Comparison of ENCODE assay signal across 13 cellular contexts in the genomic region with DNA sequence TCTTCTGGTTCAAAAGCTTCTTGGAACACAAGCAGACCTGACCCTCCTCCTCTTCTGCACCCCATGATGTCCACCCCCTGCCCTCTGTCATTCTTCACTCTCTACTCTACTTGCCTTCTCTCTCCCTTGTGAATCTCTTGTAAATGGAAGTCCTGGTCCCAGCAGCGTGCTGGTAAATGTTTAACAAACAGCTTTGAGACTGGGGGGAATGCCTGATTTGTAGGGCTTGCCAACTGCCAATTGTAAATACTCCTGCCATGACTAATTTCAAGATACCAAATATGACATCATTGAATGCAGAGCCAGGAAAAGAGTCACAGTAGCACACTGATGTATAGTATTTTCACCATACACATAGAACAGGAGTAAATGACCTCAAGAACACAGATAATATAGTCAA. TPM values are rescaled to one million over a fixed set of nuclear protein-coding genes. Genes with fewer than 3 reads are reported as not detected.
DNase-seq lines count a peak whose midpoint lies in the region; FAIRE-seq and TF ChIP-seq lines count a peak whose summit lies in the region.
"Had no signal": no experiment of that assay in that cellular context is flagged by ENCODE, and none has a peak within 500 bp of the region (broad histone marks: within the 10 kb centered on the region; RNA-seq: fewer than 3 reads in every experiment).

No MANE protein-coding gene starts in this region.

- DNase-seq in Caco-2 (peak in 1 of 2 experiments; percentile 17), amniotic epithelial cell (ENCODE audit: low read depth) (peak; percentile 18), kidney tubule cell (ENCODE audit: low spot score) (peak; percentile 96), left ventricle myocardium inferior (no peak), DMS79 (lab: John Stamatoyannopoulos, UW) (no peak), amygdala (lab: John Stamatoyannopoulos, UW) (no peak), kidney (no peak)
- DNase-seq: CD4-positive, alpha-beta T cell; NCI-H1092; OCI-M1 had no signal

- no peaks in the 10 kb centered on the region for H3K9me3 Mint-ChIP-seq in Caco-2 (ENCODE audit: unreplicated experiment)
- H3K9me3 Mint-ChIP-seq: CD4-positive, alpha-beta T cell had no signal

- TF ChIP-seq CTCF in Caco-2 (IDR thresholded peaks at IDR 0.05; ENCODE audit: insufficient read depth in 1 of 2, low read depth in 1 of 2, low read length in 1 of 2, severe bottlenecking in 1 of 2, unreplicated experiment in 1 of 2) (no peak), HEK293 (tag by site-specific recombination; IDR thresholded peaks at IDR 0.05) (no peak), left ventricle myocardium inferior (IDR thresholded peaks at IDR 0.05; ENCODE audit: borderline replicate concordance) (no peak), kidney (IDR thresholded peaks at IDR 0.05; ENCODE audit: borderline replicate concordance, extremely low read depth, insufficient read depth) (no peak)

- H3K27ac Mint-ChIP-seq in Caco-2 (ENCODE audit: unreplicated experiment): no peak overlapping the region
- H3K27ac Mint-ChIP-seq: CD4-positive, alpha-beta T cell had no signal

- no peaks in the 10 kb centered on the region for H3K27me3 Mint-ChIP-seq in Caco-2 (ENCODE audit: insufficient read depth, unreplicated experiment)

- no peak overlapping the region for H3K27ac ChIP-seq in HEK293 (ENCODE audit: extremely low read depth, low read depth, low read length)
- no peak overlapping the region for H3K27ac ChIP-seq in left ventricle myocardium inferior (replicated peaks)
- H3K27ac ChIP-seq in kidney (ENCODE audit: low read depth in 2 of 2, low read length in 2 of 2): no peak overlapping the region
- H3K27ac ChIP-seq: suprapubic skin, VCaP had no signal

- peaks cover 7% of the 10 kb centered on the region for H3K4me1 Mint-ChIP-seq in Caco-2 (ENCODE audit: low read depth, unreplicated experiment)

- H3K36me3 ChIP-seq in Caco-2 (ENCODE audit: control insufficient read depth, insufficient read depth, low read length): no peaks in the 10 kb centered on the region
- H3K36me3 ChIP-seq in HEK293 (ENCODE audit: control insufficient read depth in 2 of 2, insufficient read depth in 1 of 2, low read length in 2 of 2): no peaks in the 10 kb centered on the region
- no peaks in the 10 kb centered on the region for H3K36me3 ChIP-seq in left ventricle myocardium inferior
- no peaks in the 10 kb centered on the region for H3K36me3 ChIP-seq in kidney (ENCODE audit: control insufficient read depth in 1 of 2, insufficient read depth in 2 of 2, low read length in 2 of 2)
- H3K36me3 ChIP-seq: suprapubic skin had no signal

- H3K27me3 ChIP-seq in Caco-2 (replicated peaks; ENCODE audit: control insufficient read depth, insufficient read depth, low read length) (no peaks in the 10 kb centered on the region), left ventricle myocardium inferior (ENCODE audit: low read depth) (peaks cover 98% of the 10 kb centered on the region)

- H3K4me3 Mint-ChIP-seq in Caco-2 (ENCODE audit: unreplicated experiment): peak overlapping the region; percentile 3
- H3K4me3 Mint-ChIP-seq: CD4-positive, alpha-beta T cell had no signal

- intact Hi-C loops in Caco-2 (cut with micrococcal nuclease; ENCODE audit: unreplicated experiment) (no loop called here), left ventricle myocardium inferior (cut with micrococcal nuclease) (no loop called here), kidney (cut with DNase I) (no loop called here)

- no peaks in the 10 kb centered on the region for H3K36me3 Mint-ChIP-seq in Caco-2 (ENCODE audit: insufficient read depth, unreplicated experiment)

- H3K9ac ChIP-seq in kidney (ENCODE audit: low read length in 2 of 2): no peak overlapping the region

- H3K9me3 ChIP-seq in Caco-2 (no peaks in the 10 kb centered on the region), HEK293 (ENCODE audit: control insufficient read depth, insufficient read depth, low read depth, low read length) (no peaks in the 10 kb centered on the region), left ventricle myocardium inferior (replicated peaks) (no peaks in the 10 kb centered on the region), kidney (ENCODE audit: control insufficient read depth in 1 of 2, low read length in 2 of 2) (no peaks in the 10 kb centered on the region)
- H3K9me3 ChIP-seq: suprapubic skin had no signal

- CTCF ChIA-PET in Caco-2 (lab: Charles Lee) (no interaction called here), HEK293 (lab: Yijun Ruan, JAX) (interaction anchor here (1.2 to 3.4 kb wide), 4 partner anchors 20 to 81 kb away, joined by 3 to 14 read pairs (median 8); no protein-coding TSS in a partner anchor)

- no TSS peak for BruUV-seq in Caco-2 (replicated peaks; lab: Mats Ljungman, UMichigan)

- POLR2A ChIA-PET in Caco-2 (lab: Charles Lee) (no interaction called here), HEK293 (lab: Yijun Ruan, JAX) (no interaction called here)

- H3K4me1 ChIP-seq in Caco-2 (peaks cover 12% of the 10 kb centered on the region), HEK293 (ENCODE audit: control insufficient read depth, insufficient read depth, low read length) (peaks cover 2% of the 10 kb centered on the region), left ventricle myocardium inferior (no peaks in the 10 kb centered on the region), kidney (ENCODE audit: control insufficient read depth in 1 of 2, insufficient read depth in 1 of 2, low read depth in 1 of 2, low read length in 2 of 2) (peaks cover 0 to 3% of the 10 kb centered on the region in 2 donors)
- H3K4me1 ChIP-seq: suprapubic skin had no signal

- H3K4me3 ChIP-seq in Caco-2 (ENCODE audit: low read depth, low read length): no peak overlapping the region
- no peak overlapping the region for H3K4me3 ChIP-seq in HEK293 (ENCODE audit: low read depth, low read length)
- H3K4me3 ChIP-seq in left ventricle myocardium inferior: no peak overlapping the region
- H3K4me3 ChIP-seq in kidney (ENCODE audit: low read length in 2 of 2): no peak overlapping the region
- H3K4me3 ChIP-seq: suprapubic skin had no signal

- FAIRE-seq in kidney (lab: Jason Lieb, UNC): no peak

TF ChIP-seq in HEK293, 187 proteins besides CTCF, POLR2A, EP300 and RAD21 (continues in another document):
- TF ChIP-seq, protein P1, sequence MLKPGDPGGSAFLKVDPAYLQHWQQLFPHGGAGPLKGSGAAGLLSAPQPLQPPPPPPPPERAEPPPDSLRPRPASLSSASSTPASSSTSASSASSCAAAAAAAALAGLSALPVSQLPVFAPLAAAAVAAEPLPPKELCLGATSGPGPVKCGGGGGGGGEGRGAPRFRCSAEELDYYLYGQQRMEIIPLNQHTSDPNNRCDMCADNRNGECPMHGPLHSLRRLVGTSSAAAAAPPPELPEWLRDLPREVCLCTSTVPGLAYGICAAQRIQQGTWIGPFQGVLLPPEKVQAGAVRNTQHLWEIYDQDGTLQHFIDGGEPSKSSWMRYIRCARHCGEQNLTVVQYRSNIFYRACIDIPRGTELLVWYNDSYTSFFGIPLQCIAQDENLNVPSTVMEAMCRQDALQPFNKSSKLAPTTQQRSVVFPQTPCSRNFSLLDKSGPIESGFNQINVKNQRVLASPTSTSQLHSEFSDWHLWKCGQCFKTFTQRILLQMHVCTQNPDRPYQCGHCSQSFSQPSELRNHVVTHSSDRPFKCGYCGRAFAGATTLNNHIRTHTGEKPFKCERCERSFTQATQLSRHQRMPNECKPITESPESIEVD (tag by site-specific recombination; IDR thresholded peaks at IDR 0.05): no peak
- TF ChIP-seq ZBTB17 (tag by site-specific recombination; IDR thresholded peaks at IDR 0.05) (peak; percentile 71), ZNF560 (tag by site-specific recombination; IDR thresholded peaks at IDR 0.05; ENCODE audit: borderline replicate concordance) (no peak), ZNF423 (tag by site-specific recombination; IDR thresholded peaks at IDR 0.05) (no peak), ZEB2 (tag by site-specific recombination; IDR thresholded peaks at IDR 0.05) (peak; percentile 67; the same call in 1 of the 2 replicates), ZNF76 (tag by site-specific recombination; IDR thresholded peaks at IDR 0.05; ENCODE audit: borderline replicate concordance, low read depth) (no peak), SP7 (tag by site-specific recombination; IDR thresholded peaks at IDR 0.05) (peak; percentile 23; the same call in 1 of the 2 replicates), ZNF561 (tag by site-specific recombination; IDR thresholded peaks at IDR 0.05; ENCODE audit: borderline replicate concordance) (no peak), ZFP69B (tag by site-specific recombination; IDR thresholded peaks at IDR 0.05) (peak; percentile 58; the same call in 1 of the 2 replicates), ZNF777 (tag by site-specific recombination; IDR thresholded peaks at IDR 0.05; ENCODE audit: borderline replicate concordance) (no peak), ZNF157 (tag by site-specific recombination; IDR thresholded peaks at IDR 0.05) (no peak), ZIC2 (tag by site-specific recombination; IDR thresholded peaks at IDR 0.05) (peak; percentile 37)
- TF ChIP-seq, protein P2, sequence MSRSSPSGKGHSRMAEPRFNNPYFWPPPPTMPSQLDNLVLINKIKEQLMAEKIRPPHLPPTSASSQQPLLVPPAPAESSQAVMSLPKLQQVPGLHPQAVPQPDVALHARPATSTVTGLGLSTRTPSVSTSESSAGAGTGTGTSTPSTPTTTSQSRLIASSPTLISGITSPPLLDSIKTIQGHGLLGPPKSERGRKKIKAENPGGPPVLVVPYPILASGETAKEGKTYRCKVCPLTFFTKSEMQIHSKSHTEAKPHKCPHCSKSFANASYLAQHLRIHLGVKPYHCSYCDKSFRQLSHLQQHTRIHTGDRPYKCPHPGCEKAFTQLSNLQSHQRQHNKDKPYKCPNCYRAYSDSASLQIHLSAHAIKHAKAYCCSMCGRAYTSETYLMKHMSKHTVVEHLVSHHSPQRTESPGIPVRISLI (tag by site-specific recombination; IDR thresholded peaks at IDR 0.05): no peak

RNA-seq across cellular contexts. Expression of gene LRRN2, which starts 40.9 kb away (rescaled TPM):
- total RNA-seq in Caco-2 (2022): not detected in 2 replicates
- total RNA-seq in left ventricle myocardium inferior: 1.4 TPM
- 14.4 TPM for total RNA-seq in kidney
- polyA plus RNA-seq in kidney (ENCODE audit: insufficient read depth, low read depth, low replicate concordance): 16.0 TPM
- total RNA-seq: CD4-positive, alpha-beta T cell had no signal

Comparison
In these comparisons a context has a peak if more than half of its experiments do, and no peak if none do; other contexts are left out.
1. DNase-seq: peak in amniotic epithelial cell (single experiment) and kidney tubule cell (single experiment); none in left ventricle myocardium inferior (single experiment), DMS79 (single experiment), amygdala (0 of 56) and kidney (single experiment).